ENCODE assay signal across 1 cellular context in the genomic region with DNA sequence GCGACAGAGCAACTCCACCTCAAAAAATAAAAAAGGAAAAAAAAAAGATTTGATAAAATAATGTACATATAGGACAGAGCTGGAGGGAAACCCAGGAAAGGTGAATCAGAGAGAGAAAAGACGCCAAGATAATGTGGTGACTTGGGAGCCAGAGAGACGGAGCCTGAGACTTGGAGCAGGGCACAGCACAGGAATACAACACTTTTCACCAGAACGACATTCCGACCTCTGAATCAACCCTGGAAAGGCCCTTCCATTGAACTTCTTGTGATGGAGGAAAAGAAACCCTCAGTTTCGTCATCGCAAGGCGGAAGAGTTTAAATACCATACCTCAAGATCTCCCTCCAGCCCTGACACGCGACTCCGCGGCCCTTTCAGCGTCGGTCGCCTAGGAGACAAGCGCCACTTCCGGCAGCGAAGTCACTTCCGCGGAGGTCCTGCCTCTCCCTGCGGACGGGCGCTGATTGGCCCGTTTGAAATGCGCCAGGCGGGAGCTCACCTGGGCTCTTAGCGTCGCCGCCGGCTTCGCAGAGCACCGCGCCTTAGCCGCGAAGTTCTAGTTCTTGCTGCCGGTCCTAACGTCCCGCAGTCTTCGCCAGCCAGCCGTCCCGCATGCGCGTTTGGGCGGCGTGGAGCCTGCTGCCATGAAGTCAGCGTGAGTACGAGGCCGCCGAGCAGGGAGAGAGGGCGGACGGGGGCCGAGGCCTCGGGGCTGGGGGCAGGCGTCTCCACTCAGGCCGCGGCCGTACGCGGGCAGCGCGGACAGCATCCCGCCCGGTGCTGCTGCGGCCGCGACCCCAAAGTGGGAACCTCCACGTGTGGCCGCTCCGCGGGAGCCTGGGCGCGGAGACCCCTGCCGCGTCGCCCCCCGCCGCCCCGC.
A peak's percentile ranks its signal among the peaks of the same experiment; 100 is the strongest.
TF ChIP-seq lines count a peak whose summit lies in the region.

A gene (plus strand): TSS at position 528 of the 880 bp plus-strand sequence. CDS start 117 bp downstream, at position 645.

TF ChIP-seq in WTC11, 78 proteins besides CTCF, POLR2A, EP300 and RAD21 (continued from another document):
- TF ChIP-seq, protein P1, sequence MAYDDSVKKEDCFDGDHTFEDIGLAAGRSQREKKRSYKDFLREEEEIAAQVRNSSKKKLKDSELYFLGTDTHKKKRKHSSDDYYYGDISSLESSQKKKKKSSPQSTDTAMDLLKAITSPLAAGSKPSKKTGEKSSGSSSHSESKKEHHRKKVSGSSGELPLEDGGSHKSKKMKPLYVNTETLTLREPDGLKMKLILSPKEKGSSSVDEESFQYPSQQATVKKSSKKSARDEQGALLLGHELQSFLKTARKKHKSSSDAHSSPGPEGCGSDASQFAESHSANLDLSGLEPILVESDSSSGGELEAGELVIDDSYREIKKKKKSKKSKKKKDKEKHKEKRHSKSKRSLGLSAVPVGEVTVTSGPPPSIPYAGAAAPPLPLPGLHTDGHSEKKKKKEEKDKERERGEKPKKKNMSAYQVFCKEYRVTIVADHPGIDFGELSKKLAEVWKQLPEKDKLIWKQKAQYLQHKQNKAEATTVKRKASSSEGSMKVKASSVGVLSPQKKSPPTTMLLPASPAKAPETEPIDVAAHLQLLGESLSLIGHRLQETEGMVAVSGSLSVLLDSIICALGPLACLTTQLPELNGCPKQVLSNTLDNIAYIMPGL (CRISPR knock-in tag; IDR thresholded peaks at IDR 0.05): peak; percentile 94
- TF ChIP-seq, protein P2, sequence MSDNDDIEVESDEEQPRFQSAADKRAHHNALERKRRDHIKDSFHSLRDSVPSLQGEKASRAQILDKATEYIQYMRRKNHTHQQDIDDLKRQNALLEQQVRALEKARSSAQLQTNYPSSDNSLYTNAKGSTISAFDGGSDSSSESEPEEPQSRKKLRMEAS (CRISPR knock-in tag; IDR thresholded peaks at IDR 0.05): peak; percentile 97
- TF ChIP-seq NR3C1 (CRISPR knock-in tag; conservative IDR thresholded peaks at IDR 0.05; ENCODE audit: low read depth) (0 out of 2 replicates have a peak, but pooled peaks have one; percentile 82), ZNF232 (CRISPR knock-in tag; IDR thresholded peaks at IDR 0.05) (peak; percentile 95), SMAD3 (CRISPR knock-in tag; IDR thresholded peaks at IDR 0.05; ENCODE audit: borderline replicate concordance) (peak; percentile 90; the same call in 1 of the 2 replicates), CREB1 (CRISPR knock-in tag; IDR thresholded peaks at IDR 0.05) (peak; percentile 77), SOX15 (CRISPR knock-in tag; IDR thresholded peaks at IDR 0.05) (no peak), ETV6 (CRISPR knock-in tag; IDR thresholded peaks at IDR 0.05) (peak; percentile 95), ESRRA (CRISPR knock-in tag; IDR thresholded peaks at IDR 0.05; ENCODE audit: borderline replicate concordance) (no peak), ZNF121 (CRISPR knock-in tag; IDR thresholded peaks at IDR 0.05) (no peak)
- TF ChIP-seq, protein P3, sequence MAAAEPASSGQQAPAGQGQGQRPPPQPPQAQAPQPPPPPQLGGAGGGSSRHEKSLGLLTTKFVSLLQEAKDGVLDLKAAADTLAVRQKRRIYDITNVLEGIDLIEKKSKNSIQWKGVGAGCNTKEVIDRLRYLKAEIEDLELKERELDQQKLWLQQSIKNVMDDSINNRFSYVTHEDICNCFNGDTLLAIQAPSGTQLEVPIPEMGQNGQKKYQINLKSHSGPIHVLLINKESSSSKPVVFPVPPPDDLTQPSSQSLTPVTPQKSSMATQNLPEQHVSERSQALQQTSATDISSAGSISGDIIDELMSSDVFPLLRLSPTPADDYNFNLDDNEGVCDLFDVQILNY (CRISPR knock-in tag; IDR thresholded peaks at IDR 0.05): peak; percentile 96
- TF ChIP-seq, protein P4, sequence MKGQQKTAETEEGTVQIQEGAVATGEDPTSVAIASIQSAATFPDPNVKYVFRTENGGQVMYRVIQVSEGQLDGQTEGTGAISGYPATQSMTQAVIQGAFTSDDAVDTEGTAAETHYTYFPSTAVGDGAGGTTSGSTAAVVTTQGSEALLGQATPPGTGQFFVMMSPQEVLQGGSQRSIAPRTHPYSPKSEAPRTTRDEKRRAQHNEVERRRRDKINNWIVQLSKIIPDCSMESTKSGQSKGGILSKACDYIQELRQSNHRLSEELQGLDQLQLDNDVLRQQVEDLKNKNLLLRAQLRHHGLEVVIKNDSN (CRISPR knock-in tag; IDR thresholded peaks at IDR 0.05): peak; percentile 68; the same call in 1 of the 2 replicates
- TF ChIP-seq, protein P5, sequence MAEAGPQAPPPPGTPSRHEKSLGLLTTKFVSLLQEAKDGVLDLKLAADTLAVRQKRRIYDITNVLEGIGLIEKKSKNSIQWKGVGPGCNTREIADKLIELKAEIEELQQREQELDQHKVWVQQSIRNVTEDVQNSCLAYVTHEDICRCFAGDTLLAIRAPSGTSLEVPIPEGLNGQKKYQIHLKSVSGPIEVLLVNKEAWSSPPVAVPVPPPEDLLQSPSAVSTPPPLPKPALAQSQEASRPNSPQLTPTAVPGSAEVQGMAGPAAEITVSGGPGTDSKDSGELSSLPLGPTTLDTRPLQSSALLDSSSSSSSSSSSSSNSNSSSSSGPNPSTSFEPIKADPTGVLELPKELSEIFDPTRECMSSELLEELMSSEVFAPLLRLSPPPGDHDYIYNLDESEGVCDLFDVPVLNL (CRISPR knock-in tag; IDR thresholded peaks at IDR 0.05; ENCODE audit: borderline replicate concordance, low read depth): peak; percentile 99
- TF ChIP-seq, protein P6, sequence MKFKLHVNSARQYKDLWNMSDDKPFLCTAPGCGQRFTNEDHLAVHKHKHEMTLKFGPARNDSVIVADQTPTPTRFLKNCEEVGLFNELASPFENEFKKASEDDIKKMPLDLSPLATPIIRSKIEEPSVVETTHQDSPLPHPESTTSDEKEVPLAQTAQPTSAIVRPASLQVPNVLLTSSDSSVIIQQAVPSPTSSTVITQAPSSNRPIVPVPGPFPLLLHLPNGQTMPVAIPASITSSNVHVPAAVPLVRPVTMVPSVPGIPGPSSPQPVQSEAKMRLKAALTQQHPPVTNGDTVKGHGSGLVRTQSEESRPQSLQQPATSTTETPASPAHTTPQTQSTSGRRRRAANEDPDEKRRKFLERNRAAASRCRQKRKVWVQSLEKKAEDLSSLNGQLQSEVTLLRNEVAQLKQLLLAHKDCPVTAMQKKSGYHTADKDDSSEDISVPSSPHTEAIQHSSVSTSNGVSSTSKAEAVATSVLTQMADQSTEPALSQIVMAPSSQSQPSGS (CRISPR knock-in tag; IDR thresholded peaks at IDR 0.05; ENCODE audit: borderline replicate concordance, low read depth): peak; percentile 51; the same call in 1 of the 2 replicates
- TF ChIP-seq, protein P7, sequence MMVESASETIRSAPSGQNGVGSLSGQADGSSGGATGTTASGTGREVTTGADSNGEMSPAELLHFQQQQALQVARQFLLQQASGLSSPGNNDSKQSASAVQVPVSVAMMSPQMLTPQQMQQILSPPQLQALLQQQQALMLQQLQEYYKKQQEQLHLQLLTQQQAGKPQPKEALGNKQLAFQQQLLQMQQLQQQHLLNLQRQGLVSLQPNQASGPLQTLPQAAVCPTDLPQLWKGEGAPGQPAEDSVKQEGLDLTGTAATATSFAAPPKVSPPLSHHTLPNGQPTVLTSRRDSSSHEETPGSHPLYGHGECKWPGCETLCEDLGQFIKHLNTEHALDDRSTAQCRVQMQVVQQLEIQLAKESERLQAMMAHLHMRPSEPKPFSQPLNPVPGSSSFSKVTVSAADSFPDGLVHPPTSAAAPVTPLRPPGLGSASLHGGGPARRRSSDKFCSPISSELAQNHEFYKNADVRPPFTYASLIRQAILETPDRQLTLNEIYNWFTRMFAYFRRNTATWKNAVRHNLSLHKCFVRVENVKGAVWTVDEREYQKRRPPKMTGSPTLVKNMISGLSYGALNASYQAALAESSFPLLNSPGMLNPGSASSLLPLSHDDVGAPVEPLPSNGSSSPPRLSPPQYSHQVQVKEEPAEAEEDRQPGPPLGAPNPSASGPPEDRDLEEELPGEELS (CRISPR knock-in tag; IDR thresholded peaks at IDR 0.05): peak; percentile 92
- TF ChIP-seq, protein P8, sequence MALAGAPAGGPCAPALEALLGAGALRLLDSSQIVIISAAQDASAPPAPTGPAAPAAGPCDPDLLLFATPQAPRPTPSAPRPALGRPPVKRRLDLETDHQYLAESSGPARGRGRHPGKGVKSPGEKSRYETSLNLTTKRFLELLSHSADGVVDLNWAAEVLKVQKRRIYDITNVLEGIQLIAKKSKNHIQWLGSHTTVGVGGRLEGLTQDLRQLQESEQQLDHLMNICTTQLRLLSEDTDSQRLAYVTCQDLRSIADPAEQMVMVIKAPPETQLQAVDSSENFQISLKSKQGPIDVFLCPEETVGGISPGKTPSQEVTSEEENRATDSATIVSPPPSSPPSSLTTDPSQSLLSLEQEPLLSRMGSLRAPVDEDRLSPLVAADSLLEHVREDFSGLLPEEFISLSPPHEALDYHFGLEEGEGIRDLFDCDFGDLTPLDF (CRISPR knock-in tag; IDR thresholded peaks at IDR 0.05): peak; percentile 96
- TF ChIP-seq, protein P9, sequence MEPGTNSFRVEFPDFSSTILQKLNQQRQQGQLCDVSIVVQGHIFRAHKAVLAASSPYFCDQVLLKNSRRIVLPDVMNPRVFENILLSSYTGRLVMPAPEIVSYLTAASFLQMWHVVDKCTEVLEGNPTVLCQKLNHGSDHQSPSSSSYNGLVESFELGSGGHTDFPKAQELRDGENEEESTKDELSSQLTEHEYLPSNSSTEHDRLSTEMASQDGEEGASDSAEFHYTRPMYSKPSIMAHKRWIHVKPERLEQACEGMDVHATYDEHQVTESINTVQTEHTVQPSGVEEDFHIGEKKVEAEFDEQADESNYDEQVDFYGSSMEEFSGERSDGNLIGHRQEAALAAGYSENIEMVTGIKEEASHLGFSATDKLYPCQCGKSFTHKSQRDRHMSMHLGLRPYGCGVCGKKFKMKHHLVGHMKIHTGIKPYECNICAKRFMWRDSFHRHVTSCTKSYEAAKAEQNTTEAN (CRISPR knock-in tag; IDR thresholded peaks at IDR 0.05): peak; percentile 88; the same call in 1 of the 2 replicates
- TF ChIP-seq, protein P10, sequence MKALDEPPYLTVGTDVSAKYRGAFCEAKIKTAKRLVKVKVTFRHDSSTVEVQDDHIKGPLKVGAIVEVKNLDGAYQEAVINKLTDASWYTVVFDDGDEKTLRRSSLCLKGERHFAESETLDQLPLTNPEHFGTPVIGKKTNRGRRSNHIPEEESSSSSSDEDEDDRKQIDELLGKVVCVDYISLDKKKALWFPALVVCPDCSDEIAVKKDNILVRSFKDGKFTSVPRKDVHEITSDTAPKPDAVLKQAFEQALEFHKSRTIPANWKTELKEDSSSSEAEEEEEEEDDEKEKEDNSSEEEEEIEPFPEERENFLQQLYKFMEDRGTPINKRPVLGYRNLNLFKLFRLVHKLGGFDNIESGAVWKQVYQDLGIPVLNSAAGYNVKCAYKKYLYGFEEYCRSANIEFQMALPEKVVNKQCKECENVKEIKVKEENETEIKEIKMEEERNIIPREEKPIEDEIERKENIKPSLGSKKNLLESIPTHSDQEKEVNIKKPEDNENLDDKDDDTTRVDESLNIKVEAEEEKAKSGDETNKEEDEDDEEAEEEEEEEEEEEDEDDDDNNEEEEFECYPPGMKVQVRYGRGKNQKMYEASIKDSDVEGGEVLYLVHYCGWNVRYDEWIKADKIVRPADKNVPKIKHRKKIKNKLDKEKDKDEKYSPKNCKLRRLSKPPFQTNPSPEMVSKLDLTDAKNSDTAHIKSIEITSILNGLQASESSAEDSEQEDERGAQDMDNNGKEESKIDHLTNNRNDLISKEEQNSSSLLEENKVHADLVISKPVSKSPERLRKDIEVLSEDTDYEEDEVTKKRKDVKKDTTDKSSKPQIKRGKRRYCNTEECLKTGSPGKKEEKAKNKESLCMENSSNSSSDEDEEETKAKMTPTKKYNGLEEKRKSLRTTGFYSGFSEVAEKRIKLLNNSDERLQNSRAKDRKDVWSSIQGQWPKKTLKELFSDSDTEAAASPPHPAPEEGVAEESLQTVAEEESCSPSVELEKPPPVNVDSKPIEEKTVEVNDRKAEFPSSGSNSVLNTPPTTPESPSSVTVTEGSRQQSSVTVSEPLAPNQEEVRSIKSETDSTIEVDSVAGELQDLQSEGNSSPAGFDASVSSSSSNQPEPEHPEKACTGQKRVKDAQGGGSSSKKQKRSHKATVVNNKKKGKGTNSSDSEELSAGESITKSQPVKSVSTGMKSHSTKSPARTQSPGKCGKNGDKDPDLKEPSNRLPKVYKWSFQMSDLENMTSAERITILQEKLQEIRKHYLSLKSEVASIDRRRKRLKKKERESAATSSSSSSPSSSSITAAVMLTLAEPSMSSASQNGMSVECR (CRISPR knock-in tag; IDR thresholded peaks at IDR 0.05; ENCODE audit: borderline replicate concordance): peak; percentile 83; the same call in 1 of the 2 replicates
- TF ChIP-seq, protein P11, sequence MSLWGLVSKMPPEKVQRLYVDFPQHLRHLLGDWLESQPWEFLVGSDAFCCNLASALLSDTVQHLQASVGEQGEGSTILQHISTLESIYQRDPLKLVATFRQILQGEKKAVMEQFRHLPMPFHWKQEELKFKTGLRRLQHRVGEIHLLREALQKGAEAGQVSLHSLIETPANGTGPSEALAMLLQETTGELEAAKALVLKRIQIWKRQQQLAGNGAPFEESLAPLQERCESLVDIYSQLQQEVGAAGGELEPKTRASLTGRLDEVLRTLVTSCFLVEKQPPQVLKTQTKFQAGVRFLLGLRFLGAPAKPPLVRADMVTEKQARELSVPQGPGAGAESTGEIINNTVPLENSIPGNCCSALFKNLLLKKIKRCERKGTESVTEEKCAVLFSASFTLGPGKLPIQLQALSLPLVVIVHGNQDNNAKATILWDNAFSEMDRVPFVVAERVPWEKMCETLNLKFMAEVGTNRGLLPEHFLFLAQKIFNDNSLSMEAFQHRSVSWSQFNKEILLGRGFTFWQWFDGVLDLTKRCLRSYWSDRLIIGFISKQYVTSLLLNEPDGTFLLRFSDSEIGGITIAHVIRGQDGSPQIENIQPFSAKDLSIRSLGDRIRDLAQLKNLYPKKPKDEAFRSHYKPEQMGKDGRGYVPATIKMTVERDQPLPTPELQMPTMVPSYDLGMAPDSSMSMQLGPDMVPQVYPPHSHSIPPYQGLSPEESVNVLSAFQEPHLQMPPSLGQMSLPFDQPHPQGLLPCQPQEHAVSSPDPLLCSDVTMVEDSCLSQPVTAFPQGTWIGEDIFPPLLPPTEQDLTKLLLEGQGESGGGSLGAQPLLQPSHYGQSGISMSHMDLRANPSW (CRISPR knock-in tag; conservative IDR thresholded peaks at IDR 0.05; ENCODE audit: low read depth): no peak
